14 cellular contexts compared by ENCODE assay signal in the genomic region with DNA sequence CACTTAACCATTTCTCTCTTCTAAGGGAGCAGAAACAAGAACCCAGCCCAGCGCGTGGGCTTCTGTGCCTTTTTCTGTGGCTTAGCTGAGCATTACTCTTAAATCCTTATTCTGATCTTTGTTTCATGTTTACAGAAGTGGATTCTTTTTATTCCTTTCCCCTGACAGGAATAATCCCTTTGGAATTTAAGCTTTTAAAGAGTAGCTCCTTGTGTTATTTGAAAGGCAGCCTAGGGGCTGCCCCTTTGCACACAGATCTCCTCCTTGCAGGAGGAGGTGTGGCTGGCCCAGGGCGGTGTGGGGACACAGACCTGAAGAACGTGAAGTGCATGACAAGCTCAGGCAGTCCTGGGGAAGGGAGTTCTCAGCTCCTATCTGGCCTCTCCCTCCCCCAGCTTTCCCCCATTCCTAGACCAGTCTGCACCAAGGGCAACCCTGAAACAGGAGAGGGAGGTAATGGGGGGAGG.
DNase-seq lines count a peak whose midpoint lies in the region; ATAC-seq and TF ChIP-seq lines count a peak whose summit lies in the region.
"Had no signal": no experiment of that assay in that cellular context is flagged by ENCODE, and none has a peak within 500 bp of the region (broad histone marks: within the 10 kb centered on the region; RNA-seq: fewer than 3 reads in every experiment).

No MANE protein-coding gene starts in this region.

- DNase-seq in HCEC 1CT (peak; percentile 75), SJSA1 (ENCODE audit: low read depth in 1 of 2, low spot score in 2 of 2) (peak; percentile 70 to 76), fibroblast of lung (ENCODE audit: low read depth in 2 of 2) (peak in 1 of 2 donors; percentile 57), osteoblast (ENCODE audit: insufficient read length, low spot score, missing footprints) (peak; percentile 61), lower leg skin (ENCODE audit: low spot score in 2 of 2) (no peak), NCI-H1092 treated with DMSO at 0.1 percent for 48 hours (lab: John Stamatoyannopoulos, UW) (no peak)
- DNase-seq in CD8-positive, alpha-beta T cell, result no peak
- DNase-seq: effector memory CD4-positive, alpha-beta T cell; NCI-H345; stimulated activated CD4-positive, alpha-beta T cell treated with anti-CD3 and anti-CD28 coated beads, Interleukin-15, amount 100 ng/mL, for 24 hours; SW 1271 had no signal

- no peak overlapping the region for H3K4me3 ChIP-seq in SJSA1
- no peak overlapping the region for H3K4me3 ChIP-seq in fibroblast of lung (replicated peaks in 1 of 4; ENCODE audit: control extremely low read depth in 1 of 4, insufficient read depth in 1 of 4, low read depth in 3 of 4, low read length in 4 of 4)
- no peak overlapping the region for H3K4me3 ChIP-seq in osteoblast (ENCODE audit: insufficient read depth, low read length)
- no peak overlapping the region for H3K4me3 ChIP-seq in lower leg skin (ENCODE audit: low read depth, poor library complexity, severe bottlenecking)
- no peak overlapping the region for H3K4me3 ChIP-seq in CD8-positive, alpha-beta T cell (ENCODE audit: low read depth, low read length)
- H3K4me3 ChIP-seq: BLaER1 had no signal

- CTCF ChIA-PET in CD8-positive, alpha-beta T cell (lab: Charles Lee), result no interaction called here

- no peak overlapping the region for H3K9ac ChIP-seq in fibroblast of lung (ENCODE audit: insufficient read depth, low read length)
- H3K9ac ChIP-seq: BLaER1 had no signal

- POLR2A ChIA-PET in CD8-positive, alpha-beta T cell (lab: Charles Lee), result no interaction called here

- no peak for TF ChIP-seq POLR2A in lower leg skin (IDR thresholded peaks at IDR 0.05)

- no peak for ATAC-seq in GM21360 (IDR thresholded peaks at IDR 0.05; ENCODE audit: unreplicated experiment)
- ATAC-seq in CD8-positive, alpha-beta T cell, result no peak

- H3K9me3 Mint-ChIP-seq in CD8-positive, alpha-beta T cell, result no peaks in the 10 kb centered on the region

- H3K27ac ChIP-seq in SJSA1 (peak overlapping the region; percentile 66), fibroblast of lung (ENCODE audit: insufficient read depth, low read length) (no peak overlapping the region), osteoblast (ENCODE audit: low read depth, low read length) (no peak overlapping the region)
- no peak overlapping the region for H3K27ac ChIP-seq in CD8-positive, alpha-beta T cell (ENCODE audit: low read depth, low read length)
- H3K27ac ChIP-seq: BLaER1, VCaP had no signal

- H3K4me2 ChIP-seq in fibroblast of lung (ENCODE audit: extremely low read depth, insufficient read depth, low read length) (peak overlapping the region; percentile 15), osteoblast (ENCODE audit: insufficient read depth, low read length) (peak overlapping the region; percentile 7)
- H3K4me2 ChIP-seq: BLaER1 had no signal

- H3K27ac Mint-ChIP-seq in CD8-positive, alpha-beta T cell, result no peak overlapping the region

- H2AFZ ChIP-seq in fibroblast of lung (ENCODE audit: low read length) (no peak overlapping the region), osteoblast (ENCODE audit: low read length) (no peak overlapping the region)

- WGBS in lower leg skin, 2 donors, result 59 to 78% methylated on average over 4 of the region's 4 CpGs

- H3K79me2 ChIP-seq in fibroblast of lung (ENCODE audit: control insufficient read depth, insufficient read depth, low read length) (no peaks in the 10 kb centered on the region), osteoblast (ENCODE audit: insufficient read depth, low read length) (no peaks in the 10 kb centered on the region)

- H4K20me1 ChIP-seq in fibroblast of lung (ENCODE audit: control insufficient read depth, extremely low read depth, insufficient read depth, low read length), result no peaks in the 10 kb centered on the region
- H4K20me1 ChIP-seq in osteoblast (ENCODE audit: insufficient read depth, low read length), result no peaks in the 10 kb centered on the region
- H4K20me1 ChIP-seq: BLaER1 had no signal

- H3K4me1 ChIP-seq in SJSA1 (replicated peaks), result peaks cover 25% of the 10 kb centered on the region
- H3K4me1 ChIP-seq in fibroblast of lung (ENCODE audit: control insufficient read depth, extremely low read depth, insufficient read depth, low read length), result peaks cover 8% of the 10 kb centered on the region
- peaks cover 7% of the 10 kb centered on the region for H3K4me1 ChIP-seq in osteoblast (ENCODE audit: insufficient read depth, low read length)
- H3K4me1 ChIP-seq in CD8-positive, alpha-beta T cell (ENCODE audit: insufficient read depth, low read length), result no peaks in the 10 kb centered on the region

- H3K9me3 ChIP-seq in SJSA1 (replicated peaks) (no peaks in the 10 kb centered on the region), fibroblast of lung (ENCODE audit: control insufficient read depth, insufficient read depth, low read depth, low read length) (no peaks in the 10 kb centered on the region), osteoblast (ENCODE audit: low read depth, low read length) (no peaks in the 10 kb centered on the region)
- H3K9me3 ChIP-seq in CD8-positive, alpha-beta T cell (ENCODE audit: low read length), result no peaks in the 10 kb centered on the region

- no peaks in the 10 kb centered on the region for H3K36me3 Mint-ChIP-seq in CD8-positive, alpha-beta T cell

- no peaks in the 10 kb centered on the region for H3K27me3 Mint-ChIP-seq in CD8-positive, alpha-beta T cell (ENCODE audit: low read depth)

- H3K4me1 Mint-ChIP-seq in CD8-positive, alpha-beta T cell (ENCODE audit: low read depth), result no peaks in the 10 kb centered on the region

- intact Hi-C loops in lower leg skin (cut with DNase I; ENCODE audit: low total_unique reads), result no loop called here
- intact Hi-C loops in CD8-positive, alpha-beta T cell (cut with DNase I, micrococcal nuclease), result no loop called here

- no peaks in the 10 kb centered on the region for H3K36me3 ChIP-seq in SJSA1
- H3K36me3 ChIP-seq in fibroblast of lung (ENCODE audit: control insufficient read depth, insufficient read depth, low read length), result no peaks in the 10 kb centered on the region
- H3K36me3 ChIP-seq in osteoblast (ENCODE audit: insufficient read depth, low read length), result no peaks in the 10 kb centered on the region
- H3K36me3 ChIP-seq in CD8-positive, alpha-beta T cell (ENCODE audit: insufficient read depth, low read length), result no peaks in the 10 kb centered on the region
- H3K36me3 ChIP-seq: BLaER1 had no signal

- H3K4me3 Mint-ChIP-seq in CD8-positive, alpha-beta T cell, result no peak overlapping the region

- H3K27me3 ChIP-seq in SJSA1 (replicated peaks) (no peaks in the 10 kb centered on the region), fibroblast of lung (ENCODE audit: control insufficient read depth, insufficient read depth, low read length) (no peaks in the 10 kb centered on the region), osteoblast (ENCODE audit: insufficient read depth, low read length) (no peaks in the 10 kb centered on the region)
- H3K27me3 ChIP-seq in CD8-positive, alpha-beta T cell (ENCODE audit: insufficient read depth, low read length), result no peaks in the 10 kb centered on the region
- H3K27me3 ChIP-seq: BLaER1 had no signal

- no peak for TF ChIP-seq CTCF in fibroblast of lung (conservative IDR thresholded peaks at IDR 0.05 in 1 of 2, IDR thresholded peaks at IDR 0.05 in 1 of 2; ENCODE audit: low read depth in 1 of 2, low read length in 2 of 2)
- no peak for TF ChIP-seq CTCF in osteoblast (IDR thresholded peaks at IDR 0.05; ENCODE audit: extremely low read depth, low read depth, low read length)
- TF ChIP-seq CTCF in lower leg skin (IDR thresholded peaks at IDR 0.05), result no peak
- no peak for TF ChIP-seq CTCF in CD8-positive, alpha-beta T cell (IDR thresholded peaks at IDR 0.05)

Comparison
In these comparisons a context has a peak if more than half of its experiments do, and no peak if none do; other contexts are left out.
1. DNase-seq: peak in HCEC 1CT (single experiment), SJSA1 (2 of 2) and osteoblast (single experiment); none in lower leg skin (0 of 2), CD8-positive, alpha-beta T cell (0 of 7) and NCI-H1092 treated with DMSO at 0.1 percent for 48 hours (single experiment).